In genomic region chr2:130141645-130142370, GRCh38 we compare ENCODE assay signal across 8 cellular contexts. TPM values are rescaled to one million over a fixed set of nuclear protein-coding genes. Genes with fewer than 3 reads are reported as not detected.
"Had no signal": no experiment of that assay in that cellular context is flagged by ENCODE, and none has a peak within 500 bp of the region (broad histone marks: within the 10 kb centered on the region; RNA-seq: fewer than 3 reads in every experiment).

No MANE protein-coding gene starts in this region.

RNA-seq across cellular contexts. Expression of gene POTEF, which starts 12.8 kb away (rescaled TPM):
- total RNA-seq: IMR-90, NCI-H460, PC-9, Right ventricle myocardium inferior, RPMI7951 had no signal
- polyA plus RNA-seq: IMR-90 had no signal

RNA-seq across cellular contexts. Expression of gene TUBA3E, which starts 56.4 kb away (rescaled TPM):
- total RNA-seq: HepG2, IMR-90, NCI-H460, PC-9, Peyer's patch, RPMI7951, SJCRH30 had no signal
- polyA plus RNA-seq: HepG2, IMR-90 had no signal
